ENCODE assay signal across 24 cellular contexts in genomic region chr10:111039522-111039921, GRCh38. TPM values are rescaled to one million over a fixed set of nuclear protein-coding genes. Genes with fewer than 3 reads are reported as not detected.
DNase-seq lines count a peak whose midpoint lies in the region; ATAC-seq, FAIRE-seq and TF ChIP-seq lines count a peak whose summit lies in the region.
"Had no signal": no experiment of that assay in that cellular context is flagged by ENCODE, and none has a peak within 500 bp of the region (broad histone marks: within the 10 kb centered on the region; RNA-seq: fewer than 3 reads in every experiment).

No MANE protein-coding gene starts in this region.

- TF ChIP-seq CTCF in SK-N-SH (IDR thresholded peaks at IDR 0.05) = no peak
- no peak for TF ChIP-seq CTCF in HepG2 (CRISPR knock-in tag; IDR thresholded peaks at IDR 0.05)
- no peak for TF ChIP-seq CTCF in right lobe of liver (IDR thresholded peaks at IDR 0.05)
- no peak for TF ChIP-seq CTCF in K562 (IDR thresholded peaks at IDR 0.05 in 2 of 3, conservative IDR thresholded peaks at IDR 0.05 in 1 of 3; ENCODE audit: insufficient read depth in 2 of 3, low read depth in 1 of 3, low read length in 3 of 3)

- H3K9me3 ChIP-seq in SK-N-SH (0 out of 2 replicates have a peak, but pooled peaks cover 9% of the 10 kb centered on the region), HepG2 (ENCODE audit: low read length) (peaks cover 29% of the 10 kb centered on the region), right lobe of liver (peaks cover 0 to 6% (median 0%) of the 10 kb centered on the region in 4 donors), K562 (replicated peaks; ENCODE audit: control insufficient read depth, insufficient read depth, low read depth, low read length) (no peaks in the 10 kb centered on the region; the same call in 1 of the 2 replicates)

- CTCF ChIA-PET in SK-N-SH (lab: Yijun Ruan, JAX) = no interaction called here
- CTCF ChIA-PET in HepG2 (lab: Yijun Ruan, JAX; ENCODE audit: low intra/inter-chr PET ratio, low total read pairs) = no interaction called here
- CTCF ChIA-PET in K562 (lab: Yijun Ruan, JAX; ENCODE audit: low intra/inter-chr PET ratio) = no interaction called here

- TF ChIP-seq EP300 in SK-N-SH (IDR thresholded peaks at IDR 0.05; ENCODE audit: borderline replicate concordance in 1 of 2, low read depth in 1 of 2, low read length in 1 of 2) (no peak), HepG2 (IDR thresholded peaks at IDR 0.05; ENCODE audit: low read depth in 2 of 2, low read length in 2 of 2) (no peak), HepG2 (CRISPR knock-in tag; IDR thresholded peaks at IDR 0.05; ENCODE audit: borderline replicate concordance) (no peak), K562 (IDR thresholded peaks at IDR 0.05; ENCODE audit: low read length) (no peak)

- no peaks in the 10 kb centered on the region for H3K27me3 ChIP-seq in SK-N-SH (ENCODE audit: insufficient read depth)
- no peaks in the 10 kb centered on the region for H3K27me3 ChIP-seq in HepG2 (ENCODE audit: control insufficient read depth in 1 of 2, insufficient read depth in 2 of 2, low read length in 2 of 2)
- H3K27me3 ChIP-seq in right lobe of liver = no peaks in the 10 kb centered on the region
- no peaks in the 10 kb centered on the region for H3K27me3 ChIP-seq in K562 (ENCODE audit: control insufficient read depth in 2 of 2, insufficient read depth in 2 of 2, low read length in 2 of 2)
- H3K27me3 ChIP-seq: BLaER1 treated with 17β-estradiol and CSF1 and Interleukin-3, amounts not matched to agents 10 nM and 100 nM had no signal

- TF ChIP-seq POLR2A in HepG2 (IDR thresholded peaks at IDR 0.05; ENCODE audit: insufficient read depth in 1 of 2, low read depth in 2 of 2, low read length in 2 of 2) (no peak), right lobe of liver (IDR thresholded peaks at IDR 0.05) (no peak), K562 (conservative IDR thresholded peaks at IDR 0.05) (no peak)

- H3K4me2 ChIP-seq in SK-N-SH = no peak overlapping the region
- H3K4me2 ChIP-seq in HepG2 (ENCODE audit: low read depth, low read length) = no peak overlapping the region
- no peak overlapping the region for H3K4me2 ChIP-seq in K562 (ENCODE audit: insufficient read depth, low read length)
- H3K4me2 ChIP-seq: A549; BLaER1 treated with 17β-estradiol and CSF1 and Interleukin-3, amounts not matched to agents 10 nM and 100 nM had no signal

- intact Hi-C loops in HepG2 (cut with micrococcal nuclease; ENCODE audit: unreplicated experiment) (no loop called here), right lobe of liver (cut with DNase I) (no loop called here), K562 (cut with micrococcal nuclease) (no loop called here)

- H3K9me2 ChIP-seq in SK-N-SH = no peaks in the 10 kb centered on the region

- no peaks in the 10 kb centered on the region for H3K36me3 ChIP-seq in SK-N-SH (replicated peaks in 1 of 2; ENCODE audit: control insufficient read depth in 1 of 2, insufficient read depth in 2 of 2, low read length in 1 of 2)
- no peaks in the 10 kb centered on the region for H3K36me3 ChIP-seq in HepG2 (replicated peaks in 1 of 2; ENCODE audit: control insufficient read depth in 1 of 2, insufficient read depth in 2 of 2, low read length in 2 of 2)
- no peaks in the 10 kb centered on the region for H3K36me3 ChIP-seq in right lobe of liver
- H3K36me3 ChIP-seq in K562 (ENCODE audit: control insufficient read depth, insufficient read depth, low read length) = no peaks in the 10 kb centered on the region

- in situ Hi-C loops in HepG2 (cut with HindIII; ENCODE audit: extremely low pct_ligation_motif_present, low pct_unique_long_range_greater_than_20kb) = no loop called here
- in situ Hi-C loops in K562 (cut with MboI) = no loop called here

- TF ChIP-seq RAD21 in SK-N-SH (IDR thresholded peaks at IDR 0.05; ENCODE audit: low read length) (no peak), HepG2 (CRISPR knock-in tag; IDR thresholded peaks at IDR 0.05) (no peak), K562 (CRISPR knock-in tag; conservative IDR thresholded peaks at IDR 0.05 in 1 of 2, IDR thresholded peaks at IDR 0.05 in 1 of 2) (no peak)

- no peaks in the 10 kb centered on the region for H3K9me1 ChIP-seq in K562 (ENCODE audit: control insufficient read depth, insufficient read depth, low read length)

- WGBS in SK-N-SH (ENCODE audit: low lambda C conversion rate) = 32% methylated on average over 2 of the region's 2 CpGs
- 11% methylated on average over 2 of the region's 2 CpGs for WGBS in HepG2 (ENCODE audit: low lambda C conversion rate)
- 51% methylated on average over 2 of the region's 2 CpGs for WGBS in right lobe of liver (ENCODE audit: insufficient coverage, low coverage, low lambda C conversion rate, missing lambda C conversion rate)
- WGBS in K562 (ENCODE audit: insufficient coverage, low coverage, missing lambda C conversion rate) = 0% methylated on average over 2 of the region's 2 CpGs

- H3K9ac ChIP-seq in SK-N-SH (no peak overlapping the region), HepG2 (ENCODE audit: insufficient read depth, low read depth, low read length) (no peak overlapping the region), K562 (ENCODE audit: insufficient read depth in 1 of 2, low read depth in 2 of 2, low read length in 2 of 2) (no peak overlapping the region)
- H3K9ac ChIP-seq: BLaER1 treated with 17β-estradiol and CSF1 and Interleukin-3, amounts not matched to agents 10 nM and 100 nM had no signal

- FAIRE-seq in HepG2 (lab: Jason Lieb, UNC) (no peak), K562 (lab: Jason Lieb, UNC) (no peak)
- FAIRE-seq: A549, D721Med, G401.6, GM12891, GM19239 had no signal

- H3K79me2 ChIP-seq in SK-N-SH (ENCODE audit: insufficient read depth) (no peaks in the 10 kb centered on the region), HepG2 (ENCODE audit: insufficient read depth, low read length) (no peaks in the 10 kb centered on the region), K562 (ENCODE audit: control insufficient read depth, insufficient read depth, low read length) (no peaks in the 10 kb centered on the region)

- H3K27ac ChIP-seq in SK-N-SH (ENCODE audit: low read depth in 2 of 2, low read length in 1 of 2) (no peak overlapping the region), HepG2 (ENCODE audit: extremely low read length, insufficient read depth, low read length) (no peak overlapping the region), right lobe of liver (no peak overlapping the region), K562 (ENCODE audit: extremely low read depth, low read depth, low read length) (no peak overlapping the region)
- H3K27ac ChIP-seq: 22Rv1; A549; BLaER1 treated with 17β-estradiol and CSF1 and Interleukin-3, amounts not matched to agents 10 nM and 100 nM; C4-2B had no signal

- no peak overlapping the region for H3K4me3 ChIP-seq in SK-N-SH (ENCODE audit: low read depth in 2 of 2, low read length in 1 of 2)
- H3K4me3 ChIP-seq in HepG2 (replicated peaks in 1 of 3; ENCODE audit: insufficient read depth in 1 of 3, low read depth in 2 of 3, low read length in 3 of 3) = no peak overlapping the region
- no peak overlapping the region for H3K4me3 ChIP-seq in right lobe of liver
- H3K4me3 ChIP-seq in K562 = no peak overlapping the region
- H3K4me3 ChIP-seq: A549; BLaER1 treated with 17β-estradiol and CSF1 and Interleukin-3, amounts not matched to agents 10 nM and 100 nM had no signal

- H4K20me1 ChIP-seq in SK-N-SH (ENCODE audit: insufficient read depth) = no peaks in the 10 kb centered on the region
- H4K20me1 ChIP-seq in HepG2 (ENCODE audit: insufficient read depth, low read length) = no peaks in the 10 kb centered on the region
- no peaks in the 10 kb centered on the region for H4K20me1 ChIP-seq in K562 (replicated peaks; ENCODE audit: control insufficient read depth, insufficient read depth, low read length)
- H4K20me1 ChIP-seq: BLaER1 treated with 17β-estradiol and CSF1 and Interleukin-3, amounts not matched to agents 10 nM and 100 nM had no signal

- no peak for DNase-seq in SK-N-SH
- DNase-seq in HepG2 (ENCODE audit: low spot score) = no peak
- no peak for DNase-seq in right lobe of liver
- no peak for DNase-seq in K562 (ENCODE audit: extremely low read depth in 1 of 4, low spot score in 3 of 4)
- DNase-seq: AML-193; Caco-2; Calu3; CD4-positive, alpha-beta T cell; CD8-positive, alpha-beta T cell; DMS79 treated with DMSO at 0.1 percent for 48 hours; GF-D8 had no signal

- POLR2A ChIA-PET in SK-N-SH (lab: Yijun Ruan, JAX) (no interaction called here), HepG2 (lab: Yijun Ruan, JAX) (no interaction called here), K562 (lab: Yijun Ruan, JAX) (no interaction called here)

- no TSS peak for BruUV-seq in HepG2 (replicated peaks; lab: Mats Ljungman, UMichigan)
- no TSS peak for BruUV-seq in K562 (replicated peaks; lab: Mats Ljungman, UMichigan)

- H2AFZ ChIP-seq in SK-N-SH (ENCODE audit: low read depth) (no peak overlapping the region), HepG2 (ENCODE audit: low read length) (no peak overlapping the region), K562 (ENCODE audit: low read depth, low read length) (no peak overlapping the region)

- ATAC-seq in SK-N-SH treated with all-trans-retinoic acid at 6 μM for 48 hours = no peak
- ATAC-seq in HepG2 = no peak
- ATAC-seq in right lobe of liver = no peak
- ATAC-seq in K562 = no peak
- no peak for ATAC-seq in GM21825 (IDR thresholded peaks at IDR 0.05; ENCODE audit: unreplicated experiment)
- no peak for ATAC-seq in HG02852 (IDR thresholded peaks at IDR 0.05; ENCODE audit: unreplicated experiment)
- ATAC-seq: A549; CD8-positive, alpha-beta T cell had no signal

- H3K4me1 ChIP-seq in SK-N-SH (ENCODE audit: control insufficient read depth in 1 of 2, insufficient read depth in 2 of 2, low read depth in 1 of 2, low read length in 1 of 2) (0 out of 4 replicates have a peak, but pooled peaks cover 0 to 8% of the 10 kb centered on the region in 2 experiments), HepG2 (ENCODE audit: insufficient read depth, low read length) (no peaks in the 10 kb centered on the region), right lobe of liver (no peaks in the 10 kb centered on the region), K562 (replicated peaks in 1 of 2; ENCODE audit: control insufficient read depth in 2 of 2, insufficient read depth in 2 of 2, low read length in 2 of 2) (no peaks in the 10 kb centered on the region)
- H3K4me1 ChIP-seq: A549, Caco-2 had no signal

- peaks cover 4% of the 10 kb centered on the region for H3F3A ChIP-seq in SK-N-SH (replicated peaks; ENCODE audit: insufficient read depth)

RNA-seq across cellular contexts. Expression of gene ADRA2A, which starts 37.3 kb away (rescaled TPM):
- 0.02 TPM in 1 of 2 replicates, not detected in the other for polyA plus RNA-seq in SK-N-SH (2012; rRNA removed)
- under 0.01 TPM in 1 of 2 replicates, not detected in the other for polyA plus RNA-seq in SK-N-SH (2012; cell fraction: cytosol; rRNA removed)
- polyA plus RNA-seq in SK-N-SH (2012; cell fraction: nucleus; rRNA removed) = 0.05 TPM in 1 of 2 replicates, not detected in the other
- total RNA-seq in HepG2 (2016; rRNA removed; fragmentation: Illumina TruSeq; extraction: Trizol) = not detected in 2 replicates
- not detected in 2 replicates for total RNA-seq in HepG2 (2016; cell fraction: cytosol; rRNA removed; fragmentation: Illumina TruSeq; extraction: Trizol; ENCODE audit: low read depth)
- total RNA-seq in HepG2 (2016; cell fraction: insoluble cytoplasmic fraction; rRNA removed; fragmentation: Illumina TruSeq; extraction: Trizol) = not detected in 2 replicates
- total RNA-seq in HepG2 (2016; cell fraction: membrane; rRNA removed; fragmentation: Illumina TruSeq; extraction: Trizol) = not detected in 2 replicates
- total RNA-seq in HepG2 (2016; cell fraction: nucleus; rRNA removed; fragmentation: Illumina TruSeq; extraction: Trizol) = not detected in 2 replicates
- 0.01 TPM in 1 of 2 replicates, not detected in the other for polyA plus RNA-seq in HepG2 (2011; rRNA removed)
- polyA plus RNA-seq in HepG2 (2011; cell fraction: cytosol; rRNA removed) = 0.01 TPM in 1 of 2 replicates, not detected in the other
- 0.03 and 0.07 TPM in 2 replicates for polyA plus RNA-seq in HepG2 (2011; cell fraction: nucleus; rRNA removed)
- 0.03 TPM in 1 of 2 replicates, not detected in the other for polyA plus RNA-seq in HepG2 (2012)
- polyA plus RNA-seq in HepG2 (2016; cell fraction: cytosol; fragmentation: Illumina TruSeq; extraction: Trizol; ENCODE audit: low read depth) = not detected in 2 replicates
- not detected in 2 replicates for polyA plus RNA-seq in HepG2 (2016; cell fraction: insoluble cytoplasmic fraction; fragmentation: Illumina TruSeq; extraction: Trizol; ENCODE audit: low read depth)
- polyA plus RNA-seq in HepG2 (2016; cell fraction: membrane; fragmentation: Illumina TruSeq; extraction: Trizol; ENCODE audit: low read depth) = not detected in 2 replicates
- not detected in 2 replicates for polyA plus RNA-seq in HepG2 (2016; cell fraction: nucleus; fragmentation: Illumina TruSeq; extraction: Trizol; ENCODE audit: insufficient read depth, low read depth)
- 0.04 TPM in 1 of 2 replicates, not detected in the other for polyA minus RNA-seq in HepG2 (2011; rRNA and poly(A)+ RNA removed; ENCODE audit: low replicate concordance)
- not detected in 2 replicates for polyA minus RNA-seq in HepG2 (2011; cell fraction: cytosol; rRNA and poly(A)+ RNA removed)
- not detected in 2 replicates for polyA minus RNA-seq in HepG2 (2011; cell fraction: nucleus; rRNA and poly(A)+ RNA removed)
- total RNA-seq in right lobe of liver = under 1 TPM; 0.22 to 0.99 (median 0.51) TPM
- total RNA-seq in K562 (2011; cell fraction: chromatin; rRNA removed; ENCODE audit: low replicate concordance) = not detected in 2 replicates
- not detected in 2 replicates for total RNA-seq in K562 (2011; cell fraction: nucleolus; rRNA removed)
- total RNA-seq in K562 (2011; cell fraction: nucleoplasm; rRNA removed) = not detected in 2 replicates
- not detected in 2 replicates for total RNA-seq in K562 (2014; rRNA removed)
- not detected in 2 replicates for total RNA-seq in K562 (2014; rRNA removed; fragmentation: Illumina TruSeq; extraction: Trizol)
- total RNA-seq in K562 (2015; rRNA removed; fragmentation: Illumina TruSeq; extraction: Trizol) = not detected in 2 replicates
- total RNA-seq in K562 (2021) = not detected in 2 replicates
- not detected in 2 replicates for polyA plus RNA-seq in K562 (2011; rRNA removed)
- polyA plus RNA-seq in K562 (2011; cell fraction: cytosol; rRNA removed) = not detected in 2 replicates
- polyA plus RNA-seq in K562 (2011; cell fraction: nucleus; rRNA removed) = not detected in 2 replicates
- polyA plus RNA-seq in K562 (2012) = not detected in 2 replicates
- not detected in 2 replicates for polyA plus RNA-seq in K562 (2014; fragmentation: Illumina TruSeq; extraction: Trizol)
- polyA plus RNA-seq in K562 (2014; fragmentation: Nextera tagmentation; extraction: Ambion mirVana) = not detected
- not detected in 2 replicates for polyA plus RNA-seq in K562 (2014; rRNA removed)
- not detected in 2 replicates for polyA minus RNA-seq in K562 (2011; rRNA and poly(A)+ RNA removed)
- not detected in 2 replicates for polyA minus RNA-seq in K562 (2011; cell fraction: cytosol; rRNA and poly(A)+ RNA removed)
- polyA minus RNA-seq in K562 (2011; cell fraction: nucleus; rRNA and poly(A)+ RNA removed) = not detected in 2 replicates
- total RNA-seq: A172; B cell; CD8-positive, alpha-beta T cell had no signal
- polyA plus RNA-seq: A549 had no signal
